In genomic region chr10:129816702-129817101, GRCh38 we compare ENCODE assay signal across 3 cellular contexts.
"Had no signal": no experiment of that assay in that cellular context is flagged by ENCODE, and none has a peak within 500 bp of the region (broad histone marks: within the 10 kb centered on the region; RNA-seq: fewer than 3 reads in every experiment).

No MANE protein-coding gene starts in this region.

- DNase-seq: GDM1, GF-D8 had no signal

- H3K4me3 ChIP-seq: GM12878 had no signal

- ATAC-seq: GM12878 had no signal
